Comparison of ENCODE assay signal across 14 cellular contexts in genomic region chr3:73504852-73505251, GRCh38.
"Had no signal": no experiment of that assay in that cellular context is flagged by ENCODE, and none has a peak within 500 bp of the region (broad histone marks: within the 10 kb centered on the region; RNA-seq: fewer than 3 reads in every experiment).

No MANE protein-coding gene starts in this region.

- H3K27ac ChIP-seq: cardiac muscle cell, epithelial cell of prostate, foreskin keratinocyte, thyroid gland had no signal

- FAIRE-seq: TTC549 had no signal

- H3K36me3 ChIP-seq: cardiac muscle cell, thyroid gland had no signal

- H3K4me1 ChIP-seq: foreskin keratinocyte, thyroid gland had no signal

- H3K4me3 ChIP-seq: cardiac muscle cell, dorsolateral prefrontal cortex, thyroid gland had no signal

- DNase-seq: activated CD4-positive, alpha-beta memory T cell treated with anti-CD3 and anti-CD28 coated beads for 36 hours; activated CD4-positive, alpha-beta T cell treated with anti-CD3 and anti-CD28 coated beads for 4 hours; activated CD8-positive, alpha-beta memory T cell treated with anti-CD3 and anti-CD28 coated beads, Interleukin-2, amount 10 ng/mL, durations not matched to agents 7 days and 5 days; dorsolateral prefrontal cortex; endodermal cell; foreskin keratinocyte; naive thymus-derived CD4-positive, alpha-beta T cell; stimulated activated CD4-positive, alpha-beta T cell treated with anti-CD3 and anti-CD28 coated beads, Interleukin-2, amount 100 ng/mL, for 24 hours; stimulated activated naive CD4-positive, alpha-beta T cell treated with Interleukin-2 at 50 U/mL for 16 hours; thyroid gland had no signal

- ATAC-seq: activated CD8-positive, alpha-beta memory T cell treated with anti-CD3 and anti-CD28 coated beads, Interleukin-2, amount 10 ng/mL, durations not matched to agents 7 days and 5 days; foreskin keratinocyte; naive thymus-derived CD4-positive, alpha-beta T cell; WTC11 had no signal

- H3K27me3 ChIP-seq: cardiac muscle cell, dorsolateral prefrontal cortex, thyroid gland had no signal

- H3K9me3 ChIP-seq: thyroid gland had no signal
